ENCODE assay signal across 1 cellular context in the genomic region with DNA sequence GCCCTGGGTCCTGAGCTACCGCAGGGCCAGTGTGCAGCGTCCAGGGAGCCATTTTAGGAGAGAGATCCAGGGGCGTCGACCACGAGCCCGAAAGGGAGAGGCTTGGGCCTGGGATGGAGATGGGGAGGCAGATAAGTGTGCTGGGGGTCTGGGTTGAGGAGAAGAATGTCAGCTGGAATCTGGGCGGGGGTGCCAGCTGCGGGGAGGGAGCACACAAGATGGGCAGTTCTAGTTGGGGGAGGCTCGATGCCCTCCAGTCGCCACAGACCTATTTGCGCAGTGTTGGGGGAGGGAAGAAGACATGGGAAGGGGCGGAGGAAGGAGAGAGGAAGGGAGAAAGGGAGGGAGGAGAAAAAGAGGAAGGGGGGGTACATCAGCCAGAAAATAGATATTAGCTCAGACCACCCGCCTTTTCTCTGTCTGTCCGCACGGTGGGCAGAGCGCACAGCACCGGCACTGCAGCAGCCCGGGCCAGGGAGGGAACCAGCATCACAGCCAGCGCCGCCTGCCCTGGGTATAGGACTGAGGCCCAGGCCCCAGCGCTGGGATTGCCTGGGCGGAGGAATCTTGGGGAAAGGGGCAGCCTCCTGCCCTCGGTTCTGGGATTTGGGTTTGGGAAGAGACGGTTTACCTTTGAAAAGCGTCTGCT.
TF ChIP-seq lines count a peak whose summit lies in the region.

No MANE protein-coding gene starts in this region.

TF ChIP-seq in HepG2, 621 proteins besides CTCF, POLR2A, EP300 and RAD21:
- TF ChIP-seq NCOA2 (CRISPR knock-in tag; IDR thresholded peaks at IDR 0.05) (no peak), IRF2 (CRISPR knock-in tag; IDR thresholded peaks at IDR 0.05) (no peak), ZNF333 (CRISPR knock-in tag; IDR thresholded peaks at IDR 0.05; ENCODE audit: borderline replicate concordance) (no peak), ZFP1 (CRISPR knock-in tag; IDR thresholded peaks at IDR 0.05) (no peak), SRSF1 (optimal IDR thresholded peaks at IDR 0.05; ENCODE audit: low read depth, low read length) (no peak)
- TF ChIP-seq, protein P1, sequence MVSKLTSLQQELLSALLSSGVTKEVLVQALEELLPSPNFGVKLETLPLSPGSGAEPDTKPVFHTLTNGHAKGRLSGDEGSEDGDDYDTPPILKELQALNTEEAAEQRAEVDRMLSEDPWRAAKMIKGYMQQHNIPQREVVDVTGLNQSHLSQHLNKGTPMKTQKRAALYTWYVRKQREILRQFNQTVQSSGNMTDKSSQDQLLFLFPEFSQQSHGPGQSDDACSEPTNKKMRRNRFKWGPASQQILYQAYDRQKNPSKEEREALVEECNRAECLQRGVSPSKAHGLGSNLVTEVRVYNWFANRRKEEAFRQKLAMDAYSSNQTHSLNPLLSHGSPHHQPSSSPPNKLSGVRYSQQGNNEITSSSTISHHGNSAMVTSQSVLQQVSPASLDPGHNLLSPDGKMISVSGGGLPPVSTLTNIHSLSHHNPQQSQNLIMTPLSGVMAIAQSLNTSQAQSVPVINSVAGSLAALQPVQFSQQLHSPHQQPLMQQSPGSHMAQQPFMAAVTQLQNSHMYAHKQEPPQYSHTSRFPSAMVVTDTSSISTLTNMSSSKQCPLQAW (CRISPR knock-in tag; IDR thresholded peaks at IDR 0.05): no peak
- TF ChIP-seq, protein P2, sequence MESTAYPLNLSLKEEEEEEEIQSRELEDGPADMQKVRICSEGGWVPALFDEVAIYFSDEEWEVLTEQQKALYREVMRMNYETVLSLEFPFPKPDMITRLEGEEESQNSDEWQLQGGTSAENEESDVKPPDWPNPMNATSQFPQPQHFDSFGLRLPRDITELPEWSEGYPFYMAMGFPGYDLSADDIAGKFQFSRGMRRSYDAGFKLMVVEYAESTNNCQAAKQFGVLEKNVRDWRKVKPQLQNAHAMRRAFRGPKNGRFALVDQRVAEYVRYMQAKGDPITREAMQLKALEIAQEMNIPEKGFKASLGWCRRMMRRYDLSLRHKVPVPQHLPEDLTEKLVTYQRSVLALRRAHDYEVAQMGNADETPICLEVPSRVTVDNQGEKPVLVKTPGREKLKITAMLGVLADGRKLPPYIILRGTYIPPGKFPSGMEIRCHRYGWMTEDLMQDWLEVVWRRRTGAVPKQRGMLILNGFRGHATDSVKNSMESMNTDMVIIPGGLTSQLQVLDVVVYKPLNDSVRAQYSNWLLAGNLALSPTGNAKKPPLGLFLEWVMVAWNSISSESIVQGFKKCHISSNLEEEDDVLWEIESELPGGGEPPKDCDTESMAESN (CRISPR knock-in tag; conservative IDR thresholded peaks at IDR 0.05): no peak
- TF ChIP-seq, protein P3, sequence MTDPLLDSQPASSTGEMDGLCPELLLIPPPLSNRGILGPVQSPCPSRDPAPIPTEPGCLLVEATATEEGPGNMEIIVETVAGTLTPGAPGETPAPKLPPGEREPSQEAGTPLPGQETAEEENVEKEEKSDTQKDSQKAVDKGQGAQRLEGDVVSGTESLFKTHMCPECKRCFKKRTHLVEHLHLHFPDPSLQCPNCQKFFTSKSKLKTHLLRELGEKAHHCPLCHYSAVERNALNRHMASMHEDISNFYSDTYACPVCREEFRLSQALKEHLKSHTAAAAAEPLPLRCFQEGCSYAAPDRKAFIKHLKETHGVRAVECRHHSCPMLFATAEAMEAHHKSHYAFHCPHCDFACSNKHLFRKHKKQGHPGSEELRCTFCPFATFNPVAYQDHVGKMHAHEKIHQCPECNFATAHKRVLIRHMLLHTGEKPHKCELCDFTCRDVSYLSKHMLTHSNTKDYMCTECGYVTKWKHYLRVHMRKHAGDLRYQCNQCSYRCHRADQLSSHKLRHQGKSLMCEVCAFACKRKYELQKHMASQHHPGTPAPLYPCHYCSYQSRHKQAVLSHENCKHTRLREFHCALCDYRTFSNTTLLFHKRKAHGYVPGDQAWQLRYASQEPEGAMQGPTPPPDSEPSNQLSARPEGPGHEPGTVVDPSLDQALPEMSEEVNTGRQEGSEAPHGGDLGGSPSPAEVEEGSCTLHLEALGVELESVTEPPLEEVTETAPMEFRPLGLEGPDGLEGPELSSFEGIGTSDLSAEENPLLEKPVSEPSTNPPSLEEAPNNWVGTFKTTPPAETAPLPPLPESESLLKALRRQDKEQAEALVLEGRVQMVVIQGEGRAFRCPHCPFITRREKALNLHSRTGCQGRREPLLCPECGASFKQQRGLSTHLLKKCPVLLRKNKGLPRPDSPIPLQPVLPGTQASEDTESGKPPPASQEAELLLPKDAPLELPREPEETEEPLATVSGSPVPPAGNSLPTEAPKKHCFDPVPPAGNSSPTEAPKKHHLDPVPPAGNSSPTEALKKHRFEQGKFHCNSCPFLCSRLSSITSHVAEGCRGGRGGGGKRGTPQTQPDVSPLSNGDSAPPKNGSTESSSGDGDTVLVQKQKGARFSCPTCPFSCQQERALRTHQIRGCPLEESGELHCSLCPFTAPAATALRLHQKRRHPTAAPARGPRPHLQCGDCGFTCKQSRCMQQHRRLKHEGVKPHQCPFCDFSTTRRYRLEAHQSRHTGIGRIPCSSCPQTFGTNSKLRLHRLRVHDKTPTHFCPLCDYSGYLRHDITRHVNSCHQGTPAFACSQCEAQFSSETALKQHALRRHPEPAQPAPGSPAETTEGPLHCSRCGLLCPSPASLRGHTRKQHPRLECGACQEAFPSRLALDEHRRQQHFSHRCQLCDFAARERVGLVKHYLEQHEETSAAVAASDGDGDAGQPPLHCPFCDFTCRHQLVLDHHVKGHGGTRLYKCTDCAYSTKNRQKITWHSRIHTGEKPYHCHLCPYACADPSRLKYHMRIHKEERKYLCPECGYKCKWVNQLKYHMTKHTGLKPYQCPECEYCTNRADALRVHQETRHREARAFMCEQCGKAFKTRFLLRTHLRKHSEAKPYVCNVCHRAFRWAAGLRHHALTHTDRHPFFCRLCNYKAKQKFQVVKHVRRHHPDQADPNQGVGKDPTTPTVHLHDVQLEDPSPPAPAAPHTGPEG (CRISPR knock-in tag; IDR thresholded peaks at IDR 0.05): no peak
- TF ChIP-seq, protein P4, sequence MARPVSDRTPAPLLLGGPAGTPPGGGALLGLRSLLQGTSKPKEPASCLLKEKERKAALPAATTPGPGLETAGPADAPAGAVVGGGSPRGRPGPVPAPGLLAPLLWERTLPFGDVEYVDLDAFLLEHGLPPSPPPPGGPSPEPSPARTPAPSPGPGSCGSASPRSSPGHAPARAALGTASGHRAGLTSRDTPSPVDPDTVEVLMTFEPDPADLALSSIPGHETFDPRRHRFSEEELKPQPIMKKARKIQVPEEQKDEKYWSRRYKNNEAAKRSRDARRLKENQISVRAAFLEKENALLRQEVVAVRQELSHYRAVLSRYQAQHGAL (CRISPR knock-in tag; IDR thresholded peaks at IDR 0.05; ENCODE audit: not compliant biosample characterization): no peak
